8 cellular contexts compared by ENCODE assay signal in genomic region chr1:45685308-45686080, GRCh38. TPM values are rescaled to one million over a fixed set of nuclear protein-coding genes. Genes with fewer than 3 reads are reported as not detected.
DNase-seq lines count a peak whose midpoint lies in the region; ATAC-seq and TF ChIP-seq lines count a peak whose summit lies in the region.

No MANE protein-coding gene starts in this region.

- H3K4me1 ChIP-seq in CD8-positive, alpha-beta T cell (ENCODE audit: insufficient read depth, low read length), result peaks cover 48% of the 10 kb centered on the region
- peaks cover 0 to 29% of the 10 kb centered on the region in 2 donors for H3K4me1 ChIP-seq in ascending aorta
- H3K4me1 ChIP-seq in thoracic aorta (ENCODE audit: control insufficient read depth in 1 of 2, low read depth in 2 of 2), result peaks cover 36 to 57% of the 10 kb centered on the region in 2 donors

- peaks cover 35% of the 10 kb centered on the region for H3K36me3 Mint-ChIP-seq in CD8-positive, alpha-beta T cell

- POLR2A ChIA-PET in CD8-positive, alpha-beta T cell (lab: Charles Lee), result interaction anchor here (0.6 to 2.6 kb wide), 16 partner anchors 7 to 877 kb away, joined by 3 to 16 read pairs (median 4); partner anchors contain the start of genes BTBD19, MUTYH, NASP and PRDX1

- H3K4me3 Mint-ChIP-seq in CD8-positive, alpha-beta T cell, result peak overlapping the region; percentile 97

- ATAC-seq in CD8-positive, alpha-beta T cell, result no peak
- ATAC-seq in thoracic aorta (ENCODE audit: insufficient number of reproducible peaks, low FRiP score, low read depth), result no peak

- no peak for DNase-seq in CD8-positive, alpha-beta T cell
- DNase-seq in ascending aorta (ENCODE audit: low spot score in 2 of 2), result no peak
- no peak for DNase-seq in thoracic aorta (ENCODE audit: low spot score)
- DNase-seq in DMS79 (lab: John Stamatoyannopoulos, UW), result no peak
- DNase-seq in stimulated activated CD8-positive, alpha-beta memory T cell treated with anti-CD3 and anti-CD28 coated beads, Interleukin-4, amount 100 ng/mL, for 48 hours, result no peak
- DNase-seq in NCI-H345 treated with DMSO at 0.1 percent for 48 hours (lab: John Stamatoyannopoulos, UW; ENCODE audit: unreplicated experiment), result no peak

- no peak for TF ChIP-seq CTCF in CD8-positive, alpha-beta T cell (IDR thresholded peaks at IDR 0.05)
- TF ChIP-seq CTCF in ascending aorta (IDR thresholded peaks at IDR 0.05) (no peak), thoracic aorta (IDR thresholded peaks at IDR 0.05) (no peak)

- H3K36me3 ChIP-seq in CD8-positive, alpha-beta T cell (ENCODE audit: insufficient read depth, low read length), result no peaks in the 10 kb centered on the region
- peaks cover 10% of the 10 kb centered on the region for H3K36me3 ChIP-seq in KOPT-K1 (ENCODE audit: insufficient read depth, low read length)
- H3K36me3 ChIP-seq in ascending aorta, result no peaks in the 10 kb centered on the region
- no peaks in the 10 kb centered on the region for H3K36me3 ChIP-seq in thoracic aorta

- peaks cover 66% of the 10 kb centered on the region for H3K4me1 Mint-ChIP-seq in CD8-positive, alpha-beta T cell (ENCODE audit: low read depth)

- peak overlapping the region; percentile 84 for H3K27ac ChIP-seq in CD8-positive, alpha-beta T cell (ENCODE audit: low read depth, low read length)
- peak overlapping the region; percentile 96 for H3K27ac ChIP-seq in KOPT-K1 (ENCODE audit: low read depth, low read length, poor library complexity, severe bottlenecking)
- H3K27ac ChIP-seq in ascending aorta, result peak overlapping the region; percentile 97
- peak overlapping the region; percentile 96 for H3K27ac ChIP-seq in layer of hippocampus (ENCODE audit: low read depth, low read length)
- peak overlapping the region; percentile 94 to 100 for H3K27ac ChIP-seq in thoracic aorta

- H3K27me3 Mint-ChIP-seq in CD8-positive, alpha-beta T cell (ENCODE audit: low read depth), result no peaks in the 10 kb centered on the region

- CTCF ChIA-PET in CD8-positive, alpha-beta T cell (lab: Charles Lee), result interaction anchor here (0.8 to 1.3 kb wide), 5 partner anchors 9 to 97 kb away, joined by 3 to 4 read pairs (median 4); no protein-coding TSS in a partner anchor

- no peaks in the 10 kb centered on the region for H3K9me3 Mint-ChIP-seq in CD8-positive, alpha-beta T cell

- peak overlapping the region; percentile 99 for H3K4me3 ChIP-seq in CD8-positive, alpha-beta T cell (ENCODE audit: low read depth, low read length)
- H3K4me3 ChIP-seq in ascending aorta, result peak overlapping the region; percentile 71 to 89
- H3K4me3 ChIP-seq in thoracic aorta, result peak overlapping the region; percentile 95

- H3K27me3 ChIP-seq in CD8-positive, alpha-beta T cell (ENCODE audit: insufficient read depth, low read length), result no peaks in the 10 kb centered on the region
- H3K27me3 ChIP-seq in ascending aorta, result no peaks in the 10 kb centered on the region
- no peaks in the 10 kb centered on the region for H3K27me3 ChIP-seq in layer of hippocampus (ENCODE audit: control insufficient read depth, insufficient read depth, low read length)
- H3K27me3 ChIP-seq in thoracic aorta (replicated peaks; ENCODE audit: insufficient read depth), result no peaks in the 10 kb centered on the region

- intact Hi-C loops in CD8-positive, alpha-beta T cell (cut with DNase I, micrococcal nuclease), result loop anchor here (1.0 to 10.0 kb wide), 14 partner anchors 117 to 1473 kb away; partner anchors contain the start of genes LRRC41 (in 2 of the 2), UQCRH (in 2 of the 2), UROD (in 2 of the 2) and ARMH1 (in 1 of the 2)
- intact Hi-C loops in ascending aorta (cut with DNase I), result loop anchor here (1.0 to 10.0 kb wide), 9 partner anchors 101 to 1013 kb away; partner anchors contain the start of genes ARMH1, LRRC41, MUTYH and NASP

- peak overlapping the region; percentile 100 for H3K27ac Mint-ChIP-seq in CD8-positive, alpha-beta T cell

- no peaks in the 10 kb centered on the region for H3K9me3 ChIP-seq in CD8-positive, alpha-beta T cell (ENCODE audit: low read length)
- no peaks in the 10 kb centered on the region for H3K9me3 ChIP-seq in KOPT-K1 (ENCODE audit: insufficient read depth, low read length, poor library complexity, severe bottlenecking)
- H3K9me3 ChIP-seq in ascending aorta, result no peaks in the 10 kb centered on the region
- no peaks in the 10 kb centered on the region for H3K9me3 ChIP-seq in thoracic aorta

RNA-seq across cellular contexts. Expression of gene GPBP1L1, which starts 0.8 kb away (rescaled TPM):
- total RNA-seq in CD8-positive, alpha-beta T cell, result 100 to 1,000 TPM; 125 to 128 TPM
- total RNA-seq in ascending aorta (161 TPM), thoracic aorta (100 to 1,000 TPM; 103 to 120 TPM)

RNA-seq across cellular contexts. Expression of gene TMEM69, which starts 2.5 kb away (rescaled TPM):
- total RNA-seq in CD8-positive, alpha-beta T cell, result 1 to 10 TPM; 5.1 to 8.2 TPM
- total RNA-seq in ascending aorta, result 8.3 TPM
- 1 to 10 TPM; 6.8 to 7.2 TPM for total RNA-seq in thoracic aorta
